In genomic region chr16:77905356-77905920, GRCh38 we compare ENCODE assay signal across 1 cellular context.
TF ChIP-seq lines count a peak whose summit lies in the region.

No MANE protein-coding gene starts in this region.

TF ChIP-seq in HEK293, 187 proteins besides CTCF, POLR2A, EP300 and RAD21 (continued from another document):
- TF ChIP-seq PRDM10 (tag by site-specific recombination; IDR thresholded peaks at IDR 0.05) (peak; percentile 34; the same call in 1 of the 2 replicates), ZNF701 (tag by site-specific recombination; IDR thresholded peaks at IDR 0.05) (no peak), ZNF629 (tag by site-specific recombination; IDR thresholded peaks at IDR 0.05) (peak; percentile 62), ELK4 (IDR thresholded peaks at IDR 0.05; ENCODE audit: borderline replicate concordance, low read depth, low read length) (no peak), ZSCAN23 (tag by site-specific recombination; IDR thresholded peaks at IDR 0.05) (no peak), ZBTB21 (tag by site-specific recombination; IDR thresholded peaks at IDR 0.05) (peak; percentile 55)
- TF ChIP-seq, protein P1, sequence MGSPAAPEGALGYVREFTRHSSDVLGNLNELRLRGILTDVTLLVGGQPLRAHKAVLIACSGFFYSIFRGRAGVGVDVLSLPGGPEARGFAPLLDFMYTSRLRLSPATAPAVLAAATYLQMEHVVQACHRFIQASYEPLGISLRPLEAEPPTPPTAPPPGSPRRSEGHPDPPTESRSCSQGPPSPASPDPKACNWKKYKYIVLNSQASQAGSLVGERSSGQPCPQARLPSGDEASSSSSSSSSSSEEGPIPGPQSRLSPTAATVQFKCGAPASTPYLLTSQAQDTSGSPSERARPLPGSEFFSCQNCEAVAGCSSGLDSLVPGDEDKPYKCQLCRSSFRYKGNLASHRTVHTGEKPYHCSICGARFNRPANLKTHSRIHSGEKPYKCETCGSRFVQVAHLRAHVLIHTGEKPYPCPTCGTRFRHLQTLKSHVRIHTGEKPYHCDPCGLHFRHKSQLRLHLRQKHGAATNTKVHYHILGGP (tag by site-specific recombination; IDR thresholded peaks at IDR 0.05): no peak
